Comparison of ENCODE assay signal across 8 cellular contexts in the genomic region with DNA sequence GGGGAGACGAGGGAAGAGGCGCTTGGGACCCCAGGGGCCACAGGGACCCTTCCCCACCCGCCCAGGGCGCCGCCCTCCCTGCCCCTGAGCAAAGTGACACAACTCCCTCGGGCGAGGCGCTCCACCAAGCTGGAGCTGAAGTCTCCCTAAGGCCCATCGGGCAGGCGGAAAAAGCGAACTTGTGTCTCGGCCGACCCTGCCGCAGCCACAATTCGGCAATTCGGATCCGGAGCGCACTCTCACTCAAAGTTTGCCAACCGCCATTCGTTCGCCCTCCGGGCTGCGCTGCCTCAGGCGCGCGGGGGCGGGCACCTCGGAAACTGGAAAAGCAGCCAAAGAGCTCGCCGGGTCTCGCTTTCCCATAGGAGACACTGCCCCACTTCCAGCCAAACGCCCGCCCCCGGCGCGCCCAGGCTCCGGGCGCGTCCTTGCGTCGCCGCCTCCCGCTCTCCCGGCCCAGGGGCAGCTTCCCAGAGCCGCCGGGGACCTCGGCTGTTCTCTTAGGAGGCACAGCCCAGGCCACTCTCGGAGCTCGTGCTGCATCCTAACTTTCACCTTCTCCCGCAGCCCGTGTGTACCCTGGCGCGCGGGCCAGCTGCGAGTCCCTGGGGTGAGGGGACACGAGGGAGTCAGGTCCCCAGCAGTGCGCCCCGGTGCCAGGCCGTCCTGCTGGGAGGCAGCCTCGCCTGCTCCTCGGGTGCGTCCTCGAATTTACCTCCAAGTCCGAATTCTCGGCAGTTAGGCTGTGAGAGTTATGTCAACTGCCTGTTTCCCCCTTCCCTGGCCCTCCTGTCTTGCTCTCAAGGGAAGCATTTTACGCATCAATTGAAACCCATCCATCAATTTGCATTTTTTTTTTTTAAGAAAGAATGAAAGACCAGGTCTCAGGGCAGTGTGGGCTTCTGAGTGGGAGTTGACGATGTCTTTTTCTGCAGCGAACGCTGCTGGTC. TPM values are rescaled to one million over a fixed set of nuclear protein-coding genes. Genes with fewer than 3 reads are reported as not detected.
A peak's percentile ranks its signal among the peaks of the same experiment; 100 is the strongest.
DNase-seq lines count a peak whose midpoint lies in the region; ATAC-seq and TF ChIP-seq lines count a peak whose summit lies in the region.

No MANE protein-coding gene starts in this region.

- H3K9me3 ChIP-seq in SJSA1 (replicated peaks), result no peaks in the 10 kb centered on the region

- peaks cover 2% of the 10 kb centered on the region for H3K27me3 ChIP-seq in SJSA1 (replicated peaks)
- H3K27me3 ChIP-seq in layer of hippocampus (ENCODE audit: control insufficient read depth, insufficient read depth, low read length), result no peaks in the 10 kb centered on the region

- H3K4me3 ChIP-seq in SJSA1, result peak overlapping the region; percentile 82
- peak overlapping the region; percentile 81 for H3K4me3 ChIP-seq in choroid plexus epithelial cell (ENCODE audit: low read depth, low read length)

- no peak overlapping the region for H3K27ac Mint-ChIP-seq in stimulated activated effector memory CD8-positive, alpha-beta T cell treated with anti-CD3 and anti-CD28 coated beads, Interleukin-12 subunit alpha, Interleukin-12 subunit beta, amount 100 ng/mL, for 72 hours

- no peaks in the 10 kb centered on the region for H3K36me3 Mint-ChIP-seq in stimulated activated effector memory CD8-positive, alpha-beta T cell treated with anti-CD3 and anti-CD28 coated beads, Interleukin-12 subunit alpha, Interleukin-12 subunit beta, amount 100 ng/mL, for 72 hours

- peak overlapping the region; percentile 19 for H3K27ac ChIP-seq in SJSA1
- H3K27ac ChIP-seq in layer of hippocampus (ENCODE audit: low read depth, low read length), result peak overlapping the region; percentile 52

- no peaks in the 10 kb centered on the region for H3K9me3 Mint-ChIP-seq in stimulated activated effector memory CD8-positive, alpha-beta T cell treated with anti-CD3 and anti-CD28 coated beads, Interleukin-12 subunit alpha, Interleukin-12 subunit beta, amount 100 ng/mL, for 72 hours

- peaks cover 30% of the 10 kb centered on the region for H3K4me1 ChIP-seq in SJSA1 (replicated peaks)

- peak overlapping the region; percentile 76 for H3K4me3 Mint-ChIP-seq in stimulated activated effector memory CD8-positive, alpha-beta T cell treated with anti-CD3 and anti-CD28 coated beads, Interleukin-12 subunit alpha, Interleukin-12 subunit beta, amount 100 ng/mL, for 72 hours

- peak; percentile 84 for DNase-seq in EL
- peak; percentile 82 for DNase-seq in HT1080 (ENCODE audit: low read depth)
- DNase-seq in SJSA1 (ENCODE audit: low read depth in 1 of 2, low spot score in 2 of 2), result peak; percentile 73 to 75
- peak; percentile 63 for DNase-seq in choroid plexus epithelial cell (ENCODE audit: low read depth)
- peak in 1 of 2 donors; percentile 51 for DNase-seq in stimulated activated effector memory CD8-positive, alpha-beta T cell treated with anti-CD3 and anti-CD28 coated beads, Interleukin-12 subunit alpha, Interleukin-12 subunit beta, amount 100 ng/mL, for 72 hours (ENCODE audit: low spot score in 2 of 2)
- DNase-seq in amniotic stem cell (lab: John Stamatoyannopoulos, UW), result no peak

- H3K36me3 ChIP-seq in SJSA1, result peaks cover 15% of the 10 kb centered on the region

- ATAC-seq in stimulated activated effector memory CD8-positive, alpha-beta T cell treated with anti-CD3 and anti-CD28 coated beads, Interleukin-12 subunit alpha, Interleukin-12 subunit beta, amount 100 ng/mL, for 72 hours, result no peak
- ATAC-seq in HG03095 (IDR thresholded peaks at IDR 0.05; ENCODE audit: unreplicated experiment), result no peak

- TF ChIP-seq CTCF in choroid plexus epithelial cell (conservative IDR thresholded peaks at IDR 0.05; ENCODE audit: low read depth, low read length), result no peak

- H3K4me1 Mint-ChIP-seq in stimulated activated effector memory CD8-positive, alpha-beta T cell treated with anti-CD3 and anti-CD28 coated beads, Interleukin-12 subunit alpha, Interleukin-12 subunit beta, amount 100 ng/mL, for 72 hours, result peaks cover 9% of the 10 kb centered on the region

RNA-seq across cellular contexts. Expression of gene KCTD1, which starts 1.4 kb away (rescaled TPM):
- 18.2 and 26.5 TPM in 2 replicates for total RNA-seq in HT1080 (2014; rRNA removed; shearing (Covaris generic))
- polyA plus RNA-seq in HT1080 (2015; cell fraction: cytosol; rRNA removed), result 13.2 and 15.2 TPM in 2 replicates
- polyA plus RNA-seq in HT1080 (2015; cell fraction: nucleus; rRNA removed), result 12.7 and 13.6 TPM in 2 replicates
- 10.8 and 11.9 TPM in 2 replicates for total RNA-seq in SJSA1 (2014; rRNA removed; shearing (Covaris generic))
